In genomic region chr3:14947105-14947885, GRCh38 we compare ENCODE assay signal across 8 cellular contexts. TPM values are rescaled to one million over a fixed set of nuclear protein-coding genes. Genes with fewer than 3 reads are reported as not detected.
A peak's percentile ranks its signal among the peaks of the same experiment; 100 is the strongest.
DNase-seq lines count a peak whose midpoint lies in the region; ATAC-seq and TF ChIP-seq lines count a peak whose summit lies in the region.

Gene NR2C2, plus strand, starts transcription at chr3:14947583. Its CDS starts 56,332 bp downstream, at chr3:15003915.

- TF ChIP-seq CTCF in GM10266 (IDR thresholded peaks at IDR 0.05; ENCODE audit: control insufficient read depth, insufficient read depth, low read depth, missing control alignments), result no peak
- no peak for TF ChIP-seq CTCF in transverse colon (IDR thresholded peaks at IDR 0.05)

- peak within 1 kb of the TSS; percentile 99 to 100 (median 99) for H3K27ac ChIP-seq in transverse colon

- peak; percentile 48 for ATAC-seq in HG02571 (IDR thresholded peaks at IDR 0.05; ENCODE audit: unreplicated experiment)
- peak; percentile 71 for ATAC-seq in activated naive CD8-positive, alpha-beta T cell treated with anti-CD3 and anti-CD28 coated beads, Interleukin-2, amount 50 U/mL, for 24 hours

- peaks cover 22% of the 10 kb centered on the region for H3K36me3 Mint-ChIP-seq in activated naive CD8-positive, alpha-beta T cell treated with anti-CD3 and anti-CD28 coated beads, Interleukin-2, amount 50 U/mL, for 24 hours (ENCODE audit: low read depth)

- peak within 1 kb of the TSS; percentile 97 for H3K4me3 Mint-ChIP-seq in activated naive CD8-positive, alpha-beta T cell treated with anti-CD3 and anti-CD28 coated beads, Interleukin-2, amount 50 U/mL, for 24 hours

- 0% methylated on average over 39 of the region's 108 CpGs; no CpG with 5 or more reads in 1 of the 2 donors for WGBS in transverse colon (ENCODE audit: low coverage in 1 of 2), 2 donors

- TF ChIP-seq EP300 in transverse colon (IDR thresholded peaks at IDR 0.05; ENCODE audit: low read depth), result no peak

- intact Hi-C loops in cardiac septum (cut with DNase I), result loop anchor here (2.0 to 5.0 kb wide), 2 partner anchors 45 to 118 kb away; partner anchors contain the start of gene MRPS25
- intact Hi-C loops in posterior cingulate gyrus (cut with DNase I), result loop anchor here (5.0 kb wide), 1 partner anchor 150 kb away; the partner anchor contains the start of gene RBSN
- intact Hi-C loops in transverse colon (cut with DNase I; ENCODE audit: low total_unique reads), result loop anchor here (10.0 kb wide), 1 partner anchor 118 kb away; the partner anchor contains the start of gene MRPS25

- peak within 1 kb of the TSS; percentile 81 to 97 (median 90) for H3K4me3 ChIP-seq in transverse colon

- no peaks in the 10 kb centered on the region for H3K27me3 Mint-ChIP-seq in activated naive CD8-positive, alpha-beta T cell treated with anti-CD3 and anti-CD28 coated beads, Interleukin-2, amount 50 U/mL, for 24 hours

- peak; percentile 91 for TF ChIP-seq POLR2A in transverse colon (IDR thresholded peaks at IDR 0.05)

- no peaks in the 10 kb centered on the region for H3K27me3 ChIP-seq in transverse colon

- H3K4me1 Mint-ChIP-seq in activated naive CD8-positive, alpha-beta T cell treated with anti-CD3 and anti-CD28 coated beads, Interleukin-2, amount 50 U/mL, for 24 hours, result peaks cover 39% of the 10 kb centered on the region

- H3K9me3 ChIP-seq in transverse colon, result no peaks in the 10 kb centered on the region

- H3K9me3 Mint-ChIP-seq in activated naive CD8-positive, alpha-beta T cell treated with anti-CD3 and anti-CD28 coated beads, Interleukin-2, amount 50 U/mL, for 24 hours, result no peaks in the 10 kb centered on the region

- DNase-seq in GM10266 (ENCODE audit: extremely low spot score) (peak; percentile 93), NCI-H1092 (lab: John Stamatoyannopoulos, UW) (peak; percentile 74), T follicular helper cell (ENCODE audit: low read depth) (peak; percentile 85), cardiac septum (ENCODE audit: low spot score) (peak; percentile 95), posterior cingulate gyrus (peak; percentile 76 to 98 (median 86)), transverse colon (peak; percentile 91)
- DNase-seq in activated naive CD8-positive, alpha-beta T cell treated with anti-CD3 and anti-CD28 coated beads, Interleukin-2, amount 50 U/mL, for 24 hours, result peak; percentile 89

- H3K36me3 ChIP-seq in transverse colon, result peaks cover 0 to 16% (median 5%) of the 10 kb centered on the region in 4 donors

- in situ Hi-C loops in transverse colon (cut with MboI; ENCODE audit: low pct_ligation_motif_present in 1 of 4, low pct_unique_long_range_greater_than_20kb in 1 of 4, low sequenced_read_pairs in 3 of 4), result no loop called here

- peak within 1 kb of the TSS; percentile 99 for H3K27ac Mint-ChIP-seq in activated naive CD8-positive, alpha-beta T cell treated with anti-CD3 and anti-CD28 coated beads, Interleukin-2, amount 50 U/mL, for 24 hours

- H3K4me1 ChIP-seq in transverse colon, result peaks cover 19 to 65% (median 34%) of the 10 kb centered on the region in 4 donors

RNA-seq across cellular contexts. Expression of gene NR2C2, which starts in this region (rescaled TPM):
- total RNA-seq in cardiac septum, result 32.7 TPM
- 10 to 100 TPM; 32.2 to 60.6 (median 47.8) TPM for total RNA-seq in transverse colon

Comparison
In these comparisons a context has a peak if more than half of its experiments do, and no peak if none do; other contexts are left out.
1. Peak in every context shown above with its lines: DNase-seq, ATAC-seq, H3K4me3 ChIP-seq and H3K27ac ChIP-seq.